Comparison of ENCODE assay signal across 21 cellular contexts in genomic region chr11:1702506-1702905, GRCh38. TPM values are rescaled to one million over a fixed set of nuclear protein-coding genes. Genes with fewer than 3 reads are reported as not detected.
DNase-seq lines count a peak whose midpoint lies in the region; ATAC-seq and TF ChIP-seq lines count a peak whose summit lies in the region.
"Had no signal": no experiment of that assay in that cellular context is flagged by ENCODE, and none has a peak within 500 bp of the region (broad histone marks: within the 10 kb centered on the region; RNA-seq: fewer than 3 reads in every experiment).

No MANE protein-coding gene starts in this region.

- H3K36me3 ChIP-seq in DND-41 (ENCODE audit: insufficient read depth, low read length): no peaks in the 10 kb centered on the region; the same call in 1 of the 2 replicates
- H3K36me3 ChIP-seq: BLaER1 had no signal

- no peak overlapping the region for H2AFZ ChIP-seq in DND-41 (ENCODE audit: low read depth, low read length)
- H2AFZ ChIP-seq: GM23248 had no signal

- H3K4me3 Mint-ChIP-seq in activated CD8-positive, alpha-beta memory T cell treated with anti-CD3 and anti-CD28 coated beads, Interleukin-2, amount 10 ng/mL, durations not matched to agents 7 days and 5 days: no peak overlapping the region
- no peak overlapping the region for H3K4me3 Mint-ChIP-seq in osteocyte (ENCODE audit: unreplicated experiment)
- no peak overlapping the region for H3K4me3 Mint-ChIP-seq in activated CD4-positive, alpha-beta T cell treated with anti-CD3 and anti-CD28 coated beads, Interleukin-2, amount 10 ng/mL, durations not matched to agents 24 days and 14 days
- H3K4me3 Mint-ChIP-seq: B cell; CD8-positive, alpha-beta T cell had no signal

- intact Hi-C loops in activated CD4-positive, alpha-beta T cell treated with anti-CD3 and anti-CD28 coated beads, Interleukin-2, amount 10 ng/mL, durations not matched to agents 24 days and 14 days (cut with micrococcal nuclease): no loop called here

- H3K27me3 ChIP-seq in DND-41 (ENCODE audit: insufficient read depth, low read length, poor library complexity): no peaks in the 10 kb centered on the region
- H3K27me3 ChIP-seq: BLaER1 had no signal

- peaks cover 21% of the 10 kb centered on the region for H3K27me3 Mint-ChIP-seq in activated CD8-positive, alpha-beta memory T cell treated with anti-CD3 and anti-CD28 coated beads, Interleukin-2, amount 10 ng/mL, durations not matched to agents 7 days and 5 days
- H3K27me3 Mint-ChIP-seq in osteocyte (ENCODE audit: unreplicated experiment): peaks cover 44% of the 10 kb centered on the region
- peaks cover 6% of the 10 kb centered on the region for H3K27me3 Mint-ChIP-seq in activated CD4-positive, alpha-beta T cell treated with anti-CD3 and anti-CD28 coated beads, Interleukin-2, amount 10 ng/mL, durations not matched to agents 24 days and 14 days

- H3K9me3 ChIP-seq in DND-41 (ENCODE audit: insufficient read depth, low read length, severe bottlenecking): peaks cover 31% of the 10 kb centered on the region

- peak; percentile 7 for DNase-seq in activated CD8-positive, alpha-beta memory T cell treated with anti-CD3 and anti-CD28 coated beads, Interleukin-2, amount 10 ng/mL, durations not matched to agents 7 days and 5 days
- DNase-seq in activated CD8-positive, alpha-beta memory T cell treated with anti-CD3 and anti-CD28 coated beads, Interleukin-2, amount 50 U/mL, for 4 hours: no peak
- DNase-seq in DND-41 (no peak), osteocyte (ENCODE audit: extremely low spot score, unreplicated experiment) (peak; percentile 15)
- DNase-seq in activated CD4-positive, alpha-beta T cell treated with anti-CD3 and anti-CD28 coated beads, Interleukin-2, amount 10 ng/mL, durations not matched to agents 24 days and 14 days: no peak
- DNase-seq: Caco-2; CD4-positive, CD25-positive, alpha-beta regulatory T cell; DMS153; EL; GDM1; GM23248; H7; HCEC 1CT had no signal

- H3K4me2 ChIP-seq in DND-41 (ENCODE audit: insufficient read depth, low read length): no peak overlapping the region
- H3K4me2 ChIP-seq: BLaER1 had no signal

- no peak overlapping the region for H3K27ac Mint-ChIP-seq in activated CD8-positive, alpha-beta memory T cell treated with anti-CD3 and anti-CD28 coated beads, Interleukin-2, amount 10 ng/mL, durations not matched to agents 7 days and 5 days
- no peak overlapping the region for H3K27ac Mint-ChIP-seq in osteocyte (ENCODE audit: unreplicated experiment)
- H3K27ac Mint-ChIP-seq in activated CD4-positive, alpha-beta T cell treated with anti-CD3 and anti-CD28 coated beads, Interleukin-2, amount 10 ng/mL, durations not matched to agents 24 days and 14 days: no peak overlapping the region
- H3K27ac Mint-ChIP-seq: B cell; CD4-positive, CD25-positive, alpha-beta regulatory T cell; CD8-positive, alpha-beta T cell had no signal

- no peak overlapping the region for H3K4me3 ChIP-seq in DND-41 (ENCODE audit: low read depth in 1 of 2, low read length in 2 of 2)
- H3K4me3 ChIP-seq: BLaER1, GM12878, GM23248 had no signal

- H3K9me3 Mint-ChIP-seq in activated CD8-positive, alpha-beta memory T cell treated with anti-CD3 and anti-CD28 coated beads, Interleukin-2, amount 10 ng/mL, durations not matched to agents 7 days and 5 days (ENCODE audit: low read depth): peaks cover 10% of the 10 kb centered on the region
- H3K9me3 Mint-ChIP-seq in osteocyte (ENCODE audit: unreplicated experiment): no peaks in the 10 kb centered on the region
- peaks cover 11% of the 10 kb centered on the region for H3K9me3 Mint-ChIP-seq in activated CD4-positive, alpha-beta T cell treated with anti-CD3 and anti-CD28 coated beads, Interleukin-2, amount 10 ng/mL, durations not matched to agents 24 days and 14 days

- no peak overlapping the region for H3K9ac ChIP-seq in DND-41 (ENCODE audit: low read depth, low read length)
- H3K9ac ChIP-seq: BLaER1, GM23248 had no signal

- peaks cover 47% of the 10 kb centered on the region for H3K4me1 Mint-ChIP-seq in activated CD8-positive, alpha-beta memory T cell treated with anti-CD3 and anti-CD28 coated beads, Interleukin-2, amount 10 ng/mL, durations not matched to agents 7 days and 5 days
- peaks cover 4% of the 10 kb centered on the region for H3K4me1 Mint-ChIP-seq in osteocyte (ENCODE audit: unreplicated experiment)
- H3K4me1 Mint-ChIP-seq in activated CD4-positive, alpha-beta T cell treated with anti-CD3 and anti-CD28 coated beads, Interleukin-2, amount 10 ng/mL, durations not matched to agents 24 days and 14 days: peaks cover 6% of the 10 kb centered on the region

- peaks cover 59% of the 10 kb centered on the region for H3K4me1 ChIP-seq in DND-41 (ENCODE audit: insufficient read depth, low read length)

- ATAC-seq in activated CD8-positive, alpha-beta memory T cell treated with anti-CD3 and anti-CD28 coated beads, Interleukin-2, amount 10 ng/mL, durations not matched to agents 7 days and 5 days: no peak
- ATAC-seq in DND-41 (ENCODE audit: insufficient read depth, low read depth): no peak
- no peak for ATAC-seq in HG03196 (IDR thresholded peaks at IDR 0.05; ENCODE audit: unreplicated experiment)
- ATAC-seq: CD8-positive, alpha-beta T cell; GM12878 had no signal

- CTCF ChIA-PET in activated CD8-positive, alpha-beta memory T cell treated with anti-CD3 and anti-CD28 coated beads, Interleukin-2, amount 10 ng/mL, durations not matched to agents 7 days and 5 days (lab: Charles Lee): interaction anchor here (1.4 to 6.0 kb wide), 3 partner anchors 9 to 130 kb away, joined by 4 to 54 read pairs (median 26); no protein-coding TSS in a partner anchor

- H3K79me2 ChIP-seq in DND-41 (ENCODE audit: insufficient read depth, low read length): no peaks in the 10 kb centered on the region

- H3K27ac ChIP-seq in DND-41 (ENCODE audit: low read length): peak overlapping the region; percentile 86
- H3K27ac ChIP-seq: 22Rv1, BLaER1, C4-2B, GM23248 had no signal

- peaks cover 12% of the 10 kb centered on the region for H3K36me3 Mint-ChIP-seq in activated CD8-positive, alpha-beta memory T cell treated with anti-CD3 and anti-CD28 coated beads, Interleukin-2, amount 10 ng/mL, durations not matched to agents 7 days and 5 days
- H3K36me3 Mint-ChIP-seq in osteocyte (ENCODE audit: unreplicated experiment): no peaks in the 10 kb centered on the region
- H3K36me3 Mint-ChIP-seq in activated CD4-positive, alpha-beta T cell treated with anti-CD3 and anti-CD28 coated beads, Interleukin-2, amount 10 ng/mL, durations not matched to agents 24 days and 14 days (ENCODE audit: low read depth): no peaks in the 10 kb centered on the region
- H3K36me3 Mint-ChIP-seq: CD4-positive, CD25-positive, alpha-beta regulatory T cell; CD8-positive, alpha-beta T cell had no signal

- TF ChIP-seq CTCF in DND-41 (IDR thresholded peaks at IDR 0.05; ENCODE audit: borderline replicate concordance, extremely low read depth, low read length, poor library complexity, severe bottlenecking) (no peak), osteocyte (IDR thresholded peaks at IDR 0.05) (no peak)

- H4K20me1 ChIP-seq in DND-41 (ENCODE audit: insufficient read depth, low read length): no peaks in the 10 kb centered on the region
- H4K20me1 ChIP-seq: BLaER1 had no signal

RNA-seq across cellular contexts. Expression of gene KRTAP5-6, which starts 5.5 kb away (rescaled TPM):
- total RNA-seq in activated CD8-positive, alpha-beta memory T cell treated with anti-CD3 and anti-CD28 coated beads, Interleukin-2, amount 10 ng/mL, durations not matched to agents 7 days and 5 days: not detected
- not detected in 2 replicates for total RNA-seq in osteocyte
- not detected in 2 replicates for total RNA-seq in activated CD4-positive, alpha-beta T cell treated with anti-CD3 and anti-CD28 coated beads, Interleukin-2, amount 10 ng/mL, durations not matched to agents 24 days and 14 days
- total RNA-seq: B cell; Caco-2; CD4-positive, CD25-positive, alpha-beta regulatory T cell; CD8-positive, alpha-beta T cell; GM12878; GM23248; H1; H7 had no signal

RNA-seq across cellular contexts. Expression of gene IFITM10, which starts 47.9 kb away (rescaled TPM):
- total RNA-seq in activated CD8-positive, alpha-beta memory T cell treated with anti-CD3 and anti-CD28 coated beads, Interleukin-2, amount 10 ng/mL, durations not matched to agents 7 days and 5 days: 1 to 10 TPM in 1 of 2 experiments, under 1 TPM in 1; 0.96 to 1.3 TPM
- total RNA-seq in osteocyte: 13.5 and 24.0 TPM in 2 replicates
- total RNA-seq in activated CD4-positive, alpha-beta T cell treated with anti-CD3 and anti-CD28 coated beads, Interleukin-2, amount 10 ng/mL, durations not matched to agents 24 days and 14 days: 0.12 and 0.14 TPM in 2 replicates
- total RNA-seq: GM12878 had no signal

Comparison
In these comparisons a context has a peak if more than half of its experiments do, and no peak if none do; other contexts are left out.
1. DNase-seq: peak in activated CD8-positive, alpha-beta memory T cell treated with anti-CD3 and anti-CD28 coated beads, Interleukin-2, amount 10 ng/mL, durations not matched to agents 7 days and 5 days (single experiment) and osteocyte (single experiment); none in activated CD8-positive, alpha-beta memory T cell treated with anti-CD3 and anti-CD28 coated beads, Interleukin-2, amount 50 U/mL, for 4 hours (single experiment), DND-41 (single experiment) and activated CD4-positive, alpha-beta T cell treated with anti-CD3 and anti-CD28 coated beads, Interleukin-2, amount 10 ng/mL, durations not matched to agents 24 days and 14 days (single experiment).